In genomic region chr22:24555496-24556253, GRCh38 we compare ENCODE assay signal across 1 cellular context.
TF ChIP-seq lines count a peak whose summit lies in the region.

TSS of gene SNRPD3 (plus strand) at chr22:24555999. CDS start at chr22:24557675, 1,676 bp downstream.

TF ChIP-seq in HepG2, 621 proteins besides CTCF, POLR2A, EP300 and RAD21 (continued from another document and continues in another):
- TF ChIP-seq, protein P1, sequence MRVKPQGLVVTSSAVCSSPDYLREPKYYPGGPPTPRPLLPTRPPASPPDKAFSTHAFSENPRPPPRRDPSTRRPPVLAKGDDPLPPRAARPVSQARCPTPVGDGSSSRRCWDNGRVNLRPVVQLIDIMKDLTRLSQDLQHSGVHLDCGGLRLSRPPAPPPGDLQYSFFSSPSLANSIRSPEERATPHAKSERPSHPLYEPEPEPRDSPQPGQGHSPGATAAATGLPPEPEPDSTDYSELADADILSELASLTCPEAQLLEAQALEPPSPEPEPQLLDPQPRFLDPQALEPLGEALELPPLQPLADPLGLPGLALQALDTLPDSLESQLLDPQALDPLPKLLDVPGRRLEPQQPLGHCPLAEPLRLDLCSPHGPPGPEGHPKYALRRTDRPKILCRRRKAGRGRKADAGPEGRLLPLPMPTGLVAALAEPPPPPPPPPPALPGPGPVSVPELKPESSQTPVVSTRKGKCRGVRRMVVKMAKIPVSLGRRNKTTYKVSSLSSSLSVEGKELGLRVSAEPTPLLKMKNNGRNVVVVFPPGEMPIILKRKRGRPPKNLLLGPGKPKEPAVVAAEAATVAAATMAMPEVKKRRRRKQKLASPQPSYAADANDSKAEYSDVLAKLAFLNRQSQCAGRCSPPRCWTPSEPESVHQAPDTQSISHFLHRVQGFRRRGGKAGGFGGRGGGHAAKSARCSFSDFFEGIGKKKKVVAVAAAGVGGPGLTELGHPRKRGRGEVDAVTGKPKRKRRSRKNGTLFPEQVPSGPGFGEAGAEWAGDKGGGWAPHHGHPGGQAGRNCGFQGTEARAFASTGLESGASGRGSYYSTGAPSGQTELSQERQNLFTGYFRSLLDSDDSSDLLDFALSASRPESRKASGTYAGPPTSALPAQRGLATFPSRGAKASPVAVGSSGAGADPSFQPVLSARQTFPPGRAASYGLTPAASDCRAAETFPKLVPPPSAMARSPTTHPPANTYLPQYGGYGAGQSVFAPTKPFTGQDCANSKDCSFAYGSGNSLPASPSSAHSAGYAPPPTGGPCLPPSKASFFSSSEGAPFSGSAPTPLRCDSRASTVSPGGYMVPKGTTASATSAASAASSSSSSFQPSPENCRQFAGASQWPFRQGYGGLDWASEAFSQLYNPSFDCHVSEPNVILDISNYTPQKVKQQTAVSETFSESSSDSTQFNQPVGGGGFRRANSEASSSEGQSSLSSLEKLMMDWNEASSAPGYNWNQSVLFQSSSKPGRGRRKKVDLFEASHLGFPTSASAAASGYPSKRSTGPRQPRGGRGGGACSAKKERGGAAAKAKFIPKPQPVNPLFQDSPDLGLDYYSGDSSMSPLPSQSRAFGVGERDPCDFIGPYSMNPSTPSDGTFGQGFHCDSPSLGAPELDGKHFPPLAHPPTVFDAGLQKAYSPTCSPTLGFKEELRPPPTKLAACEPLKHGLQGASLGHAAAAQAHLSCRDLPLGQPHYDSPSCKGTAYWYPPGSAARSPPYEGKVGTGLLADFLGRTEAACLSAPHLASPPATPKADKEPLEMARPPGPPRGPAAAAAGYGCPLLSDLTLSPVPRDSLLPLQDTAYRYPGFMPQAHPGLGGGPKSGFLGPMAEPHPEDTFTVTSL (CRISPR knock-in tag; IDR thresholded peaks at IDR 0.05; ENCODE audit: borderline replicate concordance): no peak
- TF ChIP-seq SAP130 (CRISPR knock-in tag; IDR thresholded peaks at IDR 0.05; ENCODE audit: low read depth) (peak; percentile 97), ZBTB37 (CRISPR knock-in tag; IDR thresholded peaks at IDR 0.05) (0 out of 2 replicates have a peak, but pooled peaks have one; percentile 19), ZSCAN25 (CRISPR knock-in tag; IDR thresholded peaks at IDR 0.05) (peak; percentile 71), SIX4 (CRISPR knock-in tag; IDR thresholded peaks at IDR 0.05) (peak; percentile 74), TBP (CRISPR knock-in tag; IDR thresholded peaks at IDR 0.05) (no peak), NFIB (CRISPR knock-in tag; IDR thresholded peaks at IDR 0.05; ENCODE audit: borderline replicate concordance) (no peak), EZH2 (conservative IDR thresholded peaks at IDR 0.05; ENCODE audit: low read depth, low read length) (no peak), FIP1L1 (IDR thresholded peaks at IDR 0.05; ENCODE audit: borderline replicate concordance, insufficient read depth, low read depth, low read length) (peak; percentile 83; the same call in 1 of the 2 replicates), BRD4 (CRISPR knock-in tag; IDR thresholded peaks at IDR 0.05) (peak; percentile 93), HINFP (CRISPR knock-in tag; IDR thresholded peaks at IDR 0.05; ENCODE audit: low read depth) (peak; percentile 77), SRSF9 (IDR thresholded peaks at IDR 0.05; ENCODE audit: borderline replicate concordance, insufficient read depth, low read depth, low read length, poor library complexity, severe bottlenecking) (no peak), KLF11 (CRISPR knock-in tag; IDR thresholded peaks at IDR 0.05) (peak; percentile 68; the same call in 1 of the 2 replicates), REPIN1 (CRISPR knock-in tag; IDR thresholded peaks at IDR 0.05; ENCODE audit: borderline replicate concordance, low read depth) (peak; percentile 92), ZNF652 (CRISPR knock-in tag; IDR thresholded peaks at IDR 0.05; ENCODE audit: borderline replicate concordance, low read depth) (peak; percentile 66; the same call in 1 of the 2 replicates), HOXA9 (CRISPR knock-in tag; IDR thresholded peaks at IDR 0.05; ENCODE audit: borderline replicate concordance) (no peak), SMC3 (IDR thresholded peaks at IDR 0.05; ENCODE audit: low read length) (no peak), MTA1 (CRISPR knock-in tag; IDR thresholded peaks at IDR 0.05; ENCODE audit: borderline replicate concordance) (peak; percentile 81; the same call in 1 of the 2 replicates), KDM5A (IDR thresholded peaks at IDR 0.05; ENCODE audit: borderline replicate concordance, low read length) (peak; percentile 99), HDAC2 (CRISPR knock-in tag; IDR thresholded peaks at IDR 0.05) (peak; percentile 87), TEAD3 (CRISPR knock-in tag; optimal IDR thresholded peaks at IDR 0.05; ENCODE audit: borderline replicate concordance) (peak; percentile 78), KAT2B (IDR thresholded peaks at IDR 0.05; ENCODE audit: borderline replicate concordance, low read depth, low read length) (no peak), ZMYM3 (CRISPR knock-in tag; IDR thresholded peaks at IDR 0.05) (peak; percentile 69; the same call in 1 of the 2 replicates), ZSCAN12 (CRISPR knock-in tag; IDR thresholded peaks at IDR 0.05) (no peak), SNAPC2 (CRISPR knock-in tag; IDR thresholded peaks at IDR 0.05) (no peak), ZBTB3 (CRISPR knock-in tag; IDR thresholded peaks at IDR 0.05; ENCODE audit: borderline replicate concordance, low read depth) (no peak; the same call in 1 of the 2 replicates), KDM4B (CRISPR knock-in tag; IDR thresholded peaks at IDR 0.05) (peak; percentile 75; the same call in 1 of the 2 replicates), HNRNPH1 (optimal IDR thresholded peaks at IDR 0.05; ENCODE audit: low read depth, low read length) (no peak), KDM5B (CRISPR knock-in tag; IDR thresholded peaks at IDR 0.05; ENCODE audit: borderline replicate concordance) (peak; percentile 72; the same call in 1 of the 2 replicates), NR1H2 (CRISPR knock-in tag; IDR thresholded peaks at IDR 0.05; ENCODE audit: borderline replicate concordance, low read depth) (no peak), ETV6 (CRISPR knock-in tag; conservative IDR thresholded peaks at IDR 0.05) (peak; percentile 84), ELF3 (CRISPR knock-in tag; IDR thresholded peaks at IDR 0.05) (peak; percentile 77), GATAD1 (CRISPR knock-in tag; IDR thresholded peaks at IDR 0.05) (peak; percentile 99), ZFP36 (IDR thresholded peaks at IDR 0.05; ENCODE audit: borderline replicate concordance, low read depth, low read length, partially characterized antibody) (no peak), PCBP2 (optimal IDR thresholded peaks at IDR 0.05; ENCODE audit: low read depth, low read length, poor library complexity, severe bottlenecking) (no peak), NCOR1 (IDR thresholded peaks at IDR 0.05; ENCODE audit: borderline replicate concordance, low read length) (peak; percentile 85; the same call in 1 of the 2 replicates), ZNF674 (CRISPR knock-in tag; IDR thresholded peaks at IDR 0.05; ENCODE audit: low read depth) (no peak), ZNF782 (CRISPR knock-in tag; IDR thresholded peaks at IDR 0.05; ENCODE audit: borderline replicate concordance) (peak; percentile 48; the same call in 1 of the 2 replicates), HDAC6 (IDR thresholded peaks at IDR 0.05; ENCODE audit: low read depth, low read length) (no peak), ZNF589 (CRISPR knock-in tag; conservative IDR thresholded peaks at IDR 0.05) (0 out of 2 replicates have a peak, but pooled peaks have one; percentile 55), KMT2B (CRISPR knock-in tag; IDR thresholded peaks at IDR 0.05) (peak; percentile 95), ZNF790 (CRISPR knock-in tag; IDR thresholded peaks at IDR 0.05; ENCODE audit: borderline replicate concordance) (peak; percentile 95), ATF5 (CRISPR knock-in tag; IDR thresholded peaks at IDR 0.05; ENCODE audit: low read depth) (0 out of 2 replicates have a peak, but pooled peaks have one; percentile 55), ZNF451 (CRISPR knock-in tag; IDR thresholded peaks at IDR 0.05) (peak; percentile 76; the same call in 1 of the 2 replicates), ZNF570 (CRISPR knock-in tag; IDR thresholded peaks at IDR 0.05; ENCODE audit: borderline replicate concordance) (no peak), ZFY (CRISPR knock-in tag; IDR thresholded peaks at IDR 0.05) (peak; percentile 98), FOXA3 (CRISPR knock-in tag; IDR thresholded peaks at IDR 0.05) (peak; percentile 68), KLF9 (CRISPR knock-in tag; IDR thresholded peaks at IDR 0.05; ENCODE audit: low read depth) (no peak), TCF12 (IDR thresholded peaks at IDR 0.05) (no peak), TCF12 (CRISPR knock-in tag; IDR thresholded peaks at IDR 0.05) (peak; percentile 81), RBFOX2 (IDR thresholded peaks at IDR 0.05; ENCODE audit: low read depth, low read length) (peak; percentile 86), HMG20B (CRISPR knock-in tag; conservative IDR thresholded peaks at IDR 0.05) (no peak), JUNB (CRISPR knock-in tag; IDR thresholded peaks at IDR 0.05; ENCODE audit: borderline replicate concordance) (no peak), ZNF556 (CRISPR knock-in tag; IDR thresholded peaks at IDR 0.05; ENCODE audit: borderline replicate concordance) (peak; percentile 95), KDM3A (CRISPR knock-in tag; IDR thresholded peaks at IDR 0.05; ENCODE audit: low read depth) (peak; percentile 84)
- TF ChIP-seq, protein P2, sequence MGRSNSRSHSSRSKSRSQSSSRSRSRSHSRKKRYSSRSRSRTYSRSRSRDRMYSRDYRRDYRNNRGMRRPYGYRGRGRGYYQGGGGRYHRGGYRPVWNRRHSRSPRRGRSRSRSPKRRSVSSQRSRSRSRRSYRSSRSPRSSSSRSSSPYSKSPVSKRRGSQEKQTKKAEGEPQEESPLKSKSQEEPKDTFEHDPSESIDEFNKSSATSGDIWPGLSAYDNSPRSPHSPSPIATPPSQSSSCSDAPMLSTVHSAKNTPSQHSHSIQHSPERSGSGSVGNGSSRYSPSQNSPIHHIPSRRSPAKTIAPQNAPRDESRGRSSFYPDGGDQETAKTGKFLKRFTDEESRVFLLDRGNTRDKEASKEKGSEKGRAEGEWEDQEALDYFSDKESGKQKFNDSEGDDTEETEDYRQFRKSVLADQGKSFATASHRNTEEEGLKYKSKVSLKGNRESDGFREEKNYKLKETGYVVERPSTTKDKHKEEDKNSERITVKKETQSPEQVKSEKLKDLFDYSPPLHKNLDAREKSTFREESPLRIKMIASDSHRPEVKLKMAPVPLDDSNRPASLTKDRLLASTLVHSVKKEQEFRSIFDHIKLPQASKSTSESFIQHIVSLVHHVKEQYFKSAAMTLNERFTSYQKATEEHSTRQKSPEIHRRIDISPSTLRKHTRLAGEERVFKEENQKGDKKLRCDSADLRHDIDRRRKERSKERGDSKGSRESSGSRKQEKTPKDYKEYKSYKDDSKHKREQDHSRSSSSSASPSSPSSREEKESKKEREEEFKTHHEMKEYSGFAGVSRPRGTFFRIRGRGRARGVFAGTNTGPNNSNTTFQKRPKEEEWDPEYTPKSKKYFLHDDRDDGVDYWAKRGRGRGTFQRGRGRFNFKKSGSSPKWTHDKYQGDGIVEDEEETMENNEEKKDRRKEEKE (IDR thresholded peaks at IDR 0.05): no peak
- TF ChIP-seq, protein P3, sequence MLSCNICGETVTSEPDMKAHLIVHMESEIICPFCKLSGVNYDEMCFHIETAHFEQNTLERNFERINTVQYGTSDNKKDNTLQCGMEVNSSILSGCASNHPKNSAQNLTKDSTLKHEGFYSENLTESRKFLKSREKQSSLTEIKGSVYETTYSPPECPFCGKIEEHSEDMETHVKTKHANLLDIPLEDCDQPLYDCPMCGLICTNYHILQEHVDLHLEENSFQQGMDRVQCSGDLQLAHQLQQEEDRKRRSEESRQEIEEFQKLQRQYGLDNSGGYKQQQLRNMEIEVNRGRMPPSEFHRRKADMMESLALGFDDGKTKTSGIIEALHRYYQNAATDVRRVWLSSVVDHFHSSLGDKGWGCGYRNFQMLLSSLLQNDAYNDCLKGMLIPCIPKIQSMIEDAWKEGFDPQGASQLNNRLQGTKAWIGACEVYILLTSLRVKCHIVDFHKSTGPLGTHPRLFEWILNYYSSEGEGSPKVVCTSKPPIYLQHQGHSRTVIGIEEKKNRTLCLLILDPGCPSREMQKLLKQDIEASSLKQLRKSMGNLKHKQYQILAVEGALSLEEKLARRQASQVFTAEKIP (CRISPR knock-in tag; IDR thresholded peaks at IDR 0.05; ENCODE audit: borderline replicate concordance): no peak
- TF ChIP-seq, protein P4, sequence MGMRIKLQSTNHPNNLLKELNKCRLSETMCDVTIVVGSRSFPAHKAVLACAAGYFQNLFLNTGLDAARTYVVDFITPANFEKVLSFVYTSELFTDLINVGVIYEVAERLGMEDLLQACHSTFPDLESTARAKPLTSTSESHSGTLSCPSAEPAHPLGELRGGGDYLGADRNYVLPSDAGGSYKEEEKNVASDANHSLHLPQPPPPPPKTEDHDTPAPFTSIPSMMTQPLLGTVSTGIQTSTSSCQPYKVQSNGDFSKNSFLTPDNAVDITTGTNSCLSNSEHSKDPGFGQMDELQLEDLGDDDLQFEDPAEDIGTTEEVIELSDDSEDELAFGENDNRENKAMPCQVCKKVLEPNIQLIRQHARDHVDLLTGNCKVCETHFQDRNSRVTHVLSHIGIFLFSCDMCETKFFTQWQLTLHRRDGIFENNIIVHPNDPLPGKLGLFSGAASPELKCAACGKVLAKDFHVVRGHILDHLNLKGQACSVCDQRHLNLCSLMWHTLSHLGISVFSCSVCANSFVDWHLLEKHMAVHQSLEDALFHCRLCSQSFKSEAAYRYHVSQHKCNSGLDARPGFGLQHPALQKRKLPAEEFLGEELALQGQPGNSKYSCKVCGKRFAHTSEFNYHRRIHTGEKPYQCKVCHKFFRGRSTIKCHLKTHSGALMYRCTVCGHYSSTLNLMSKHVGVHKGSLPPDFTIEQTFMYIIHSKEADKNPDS (CRISPR knock-in tag; IDR thresholded peaks at IDR 0.05): no peak
